In genomic region chr3:63911395-63911900, GRCh38 we compare ENCODE assay signal across 8 cellular contexts. TPM values are rescaled to one million over a fixed set of nuclear protein-coding genes. Genes with fewer than 3 reads are reported as not detected.
DNase-seq lines count a peak whose midpoint lies in the region; ATAC-seq and TF ChIP-seq lines count a peak whose summit lies in the region.

No MANE protein-coding gene starts in this region.

- 4 to 6% methylated on average over 24 of the region's 24 CpGs for WGBS in ectodermal cell, 2 experiments

- TF ChIP-seq CTCF in 22Rv1 (IDR thresholded peaks at IDR 0.05) (no peak), MM.1S (IDR thresholded peaks at IDR 0.05; ENCODE audit: low read length) (no peak), neural progenitor cell (IDR thresholded peaks at IDR 0.05) (no peak)

- peak overlapping the region; percentile 85 for H3K4me2 ChIP-seq in MM.1S (ENCODE audit: low read depth, low read length)
- H3K4me2 ChIP-seq in neural progenitor cell: peak overlapping the region; percentile 98

- peak; percentile 12 for ATAC-seq in GM18858 (IDR thresholded peaks at IDR 0.05; ENCODE audit: unreplicated experiment)

- no peaks in the 10 kb centered on the region for H4K20me1 ChIP-seq in MM.1S (ENCODE audit: insufficient read depth, low read length)
- H4K20me1 ChIP-seq in neural progenitor cell (ENCODE audit: low read depth): peaks cover 38% of the 10 kb centered on the region

- peak overlapping the region; percentile 69 for H3K9ac ChIP-seq in MM.1S (ENCODE audit: low read length)
- H3K9ac ChIP-seq in neural progenitor cell: peak overlapping the region; percentile 72

- peaks cover 38% of the 10 kb centered on the region for H3K79me2 ChIP-seq in MM.1S (ENCODE audit: low read length)
- peaks cover 51% of the 10 kb centered on the region for H3K79me2 ChIP-seq in neural progenitor cell (ENCODE audit: low read depth)

- H3K4me3 Mint-ChIP-seq in neural progenitor cell: peak overlapping the region; percentile 90

- H3K4me1 ChIP-seq in MM.1S (ENCODE audit: low read length) (peaks cover 21% of the 10 kb centered on the region), ectodermal cell (ENCODE audit: control insufficient read depth, insufficient read depth, low read length) (peaks cover 9% of the 10 kb centered on the region), neural progenitor cell (peaks cover 16% of the 10 kb centered on the region)

- H3K27me3 ChIP-seq in MM.1S (replicated peaks; ENCODE audit: insufficient read depth, low read length) (no peaks in the 10 kb centered on the region), ectodermal cell (ENCODE audit: control insufficient read depth, insufficient read depth, low read length, poor library complexity, severe bottlenecking) (peaks cover 17% of the 10 kb centered on the region), neural progenitor cell (no peaks in the 10 kb centered on the region)

- H3K27ac Mint-ChIP-seq in neural progenitor cell: no peak overlapping the region

- no peaks in the 10 kb centered on the region for H3K36me3 ChIP-seq in MM.1S (replicated peaks; ENCODE audit: insufficient read depth, low read length)
- H3K36me3 ChIP-seq in ectodermal cell (ENCODE audit: control insufficient read depth, insufficient read depth, low read length): peaks cover 2% of the 10 kb centered on the region
- H3K36me3 ChIP-seq in neural progenitor cell: peaks cover 4% of the 10 kb centered on the region

- H3K27ac ChIP-seq in 22Rv1: peak overlapping the region; percentile 88
- peak overlapping the region; percentile 79; the same call in 1 of the 2 replicates for H3K27ac ChIP-seq in MM.1S (ENCODE audit: low read length)
- H3K27ac ChIP-seq in ectodermal cell (ENCODE audit: insufficient read depth, low read depth, low read length, poor library complexity, severe bottlenecking): no peak overlapping the region
- H3K27ac ChIP-seq in neural progenitor cell: peak overlapping the region; percentile 96

- H3K4me3 ChIP-seq in MM.1S (ENCODE audit: low read length): peak overlapping the region; percentile 71
- H3K4me3 ChIP-seq in ectodermal cell (ENCODE audit: insufficient read depth, low read depth, low read length): peak overlapping the region; percentile 61
- H3K4me3 ChIP-seq in neural progenitor cell: peak overlapping the region; percentile 97

- in situ Hi-C loops in KBM-7 (cut with MboI; ENCODE audit: low pct_unique_long_range_greater_than_20kb, low sequenced_read_pairs): no loop called here

- H3K9me3 Mint-ChIP-seq in neural progenitor cell: no peaks in the 10 kb centered on the region

- H3F3A ChIP-seq in MM.1S (ENCODE audit: insufficient read depth, low read length) (peaks cover 25% of the 10 kb centered on the region), neural progenitor cell (ENCODE audit: low read depth) (peaks cover 47% of the 10 kb centered on the region)

- H3K36me3 Mint-ChIP-seq in neural progenitor cell: peaks cover 7% of the 10 kb centered on the region

- H3K27me3 Mint-ChIP-seq in neural progenitor cell (ENCODE audit: insufficient read depth, low read depth): no peaks in the 10 kb centered on the region

- no peaks in the 10 kb centered on the region for H3K9me3 ChIP-seq in MM.1S (replicated peaks; ENCODE audit: insufficient read depth, low read length)
- H3K9me3 ChIP-seq in ectodermal cell (ENCODE audit: control insufficient read depth, low read length): no peaks in the 10 kb centered on the region
- no peaks in the 10 kb centered on the region for H3K9me3 ChIP-seq in neural progenitor cell (ENCODE audit: low read depth)

- no peak for DNase-seq in MM.1S
- DNase-seq in neural progenitor cell (ENCODE audit: low spot score): no peak
- no peak for DNase-seq in KBM-7
- DNase-seq in GDM1 (lab: John Stamatoyannopoulos, UW): no peak
- DNase-seq in DMS153 treated with DMSO at 0.1 percent for 48 hours (lab: John Stamatoyannopoulos, UW; ENCODE audit: unreplicated experiment): no peak

- no peaks in the 10 kb centered on the region for H3K9me2 ChIP-seq in MM.1S (replicated peaks; ENCODE audit: insufficient read depth, low read length)

- peaks cover 21% of the 10 kb centered on the region for H3K4me1 Mint-ChIP-seq in neural progenitor cell

- H2AFZ ChIP-seq in MM.1S (ENCODE audit: low read length): peak overlapping the region; percentile 49
- peak overlapping the region; percentile 88 for H2AFZ ChIP-seq in neural progenitor cell (replicated peaks)

RNA-seq across cellular contexts. Expression of gene SCAANT1, which starts 0.7 kb away (rescaled TPM):
- not detected for polyA plus RNA-seq in ectodermal cell (2013, experiment 1 of 4)
- polyA plus RNA-seq in ectodermal cell (2013, experiment 2 of 4): not detected
- not detected for polyA plus RNA-seq in ectodermal cell (2013, experiment 3 of 4)
- not detected for polyA plus RNA-seq in ectodermal cell (2013, experiment 4 of 4)
- total RNA-seq in neural progenitor cell (ENCODE audit: low replicate concordance): not detected in 2 replicates

RNA-seq across cellular contexts. Expression of gene ATXN7, which starts 47.8 kb away (rescaled TPM):
- polyA plus RNA-seq in ectodermal cell (2013, experiment 1 of 4): 12.4 TPM
- 17.3 TPM for polyA plus RNA-seq in ectodermal cell (2013, experiment 2 of 4)
- polyA plus RNA-seq in ectodermal cell (2013, experiment 3 of 4): 13.2 TPM
- 17.0 TPM for polyA plus RNA-seq in ectodermal cell (2013, experiment 4 of 4)
- 22.4 and 30.4 TPM in 2 replicates for total RNA-seq in neural progenitor cell (ENCODE audit: low replicate concordance)

RNA-seq across cellular contexts. Expression of gene THOC7, which starts 47.8 kb away (rescaled TPM):
- 89.8 TPM for polyA plus RNA-seq in ectodermal cell (2013, experiment 1 of 4)
- 87.1 TPM for polyA plus RNA-seq in ectodermal cell (2013, experiment 2 of 4)
- 79.1 TPM for polyA plus RNA-seq in ectodermal cell (2013, experiment 3 of 4)
- polyA plus RNA-seq in ectodermal cell (2013, experiment 4 of 4): 91.2 TPM
- 63.0 and 141 TPM in 2 replicates for total RNA-seq in neural progenitor cell (ENCODE audit: low replicate concordance)
